Comparison of ENCODE assay signal across 1 cellular context in genomic region chr2:11862049-11862448, GRCh38.
TF ChIP-seq lines count a peak whose summit lies in the region.

No MANE protein-coding gene starts in this region.

TF ChIP-seq in IMR-90, 13 proteins besides CTCF, POLR2A, EP300 and RAD21 (continued from another document):
- TF ChIP-seq RCOR1 (IDR thresholded peaks at IDR 0.05; ENCODE audit: insufficient replicate concordance, low read length) (no peak), RFX5 (IDR thresholded peaks at IDR 0.05; ENCODE audit: low read depth, low read length) (no peak)
